2 cellular contexts compared by ENCODE assay signal in the genomic region with DNA sequence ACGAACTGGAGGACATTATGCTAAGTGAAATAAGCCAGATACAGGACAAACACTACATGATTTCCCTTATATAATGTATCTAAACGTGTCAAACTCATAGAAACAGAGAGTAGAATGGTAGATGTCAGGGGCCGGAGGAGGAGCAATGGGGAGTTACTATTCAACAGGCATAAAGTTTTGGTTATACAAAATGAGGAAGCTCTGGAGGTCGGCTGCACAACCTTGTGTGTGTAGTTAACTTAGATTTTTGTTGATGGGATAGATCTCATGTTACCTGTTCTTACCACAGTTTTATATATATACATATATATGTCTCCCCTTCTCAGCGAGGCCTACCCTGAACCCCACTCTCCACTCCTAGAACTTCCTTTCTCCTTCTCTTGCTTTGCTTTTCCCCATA.
TF ChIP-seq lines count a peak whose summit lies in the region.

No MANE protein-coding gene starts in this region.

TF ChIP-seq in IMR-90, 13 proteins besides CTCF, POLR2A, EP300 and RAD21:
- TF ChIP-seq RCOR1 (IDR thresholded peaks at IDR 0.05; ENCODE audit: insufficient replicate concordance, low read length) (no peak), FOS (IDR thresholded peaks at IDR 0.05; ENCODE audit: low read depth, low read length) (no peak), CEBPB (IDR thresholded peaks at IDR 0.05; ENCODE audit: low read depth, low read length) (no peak), MAFK (IDR thresholded peaks at IDR 0.05; ENCODE audit: low read depth, low read length) (no peak), CHD1 (IDR thresholded peaks at IDR 0.05; ENCODE audit: low read depth, low read length) (no peak), RFX5 (IDR thresholded peaks at IDR 0.05; ENCODE audit: low read depth, low read length) (no peak), SMC3 (IDR thresholded peaks at IDR 0.05; ENCODE audit: low read depth, low read length) (no peak), MXI1 (IDR thresholded peaks at IDR 0.05; ENCODE audit: borderline replicate concordance, low read depth, low read length) (no peak), BHLHE40 (IDR thresholded peaks at IDR 0.05; ENCODE audit: low read depth, low read length) (no peak), MAZ (IDR thresholded peaks at IDR 0.05; ENCODE audit: borderline replicate concordance, low read depth, low read length) (no peak), NFE2L2 (IDR thresholded peaks at IDR 0.05; ENCODE audit: low read depth, low read length) (no peak)
- TF ChIP-seq, protein P1, sequence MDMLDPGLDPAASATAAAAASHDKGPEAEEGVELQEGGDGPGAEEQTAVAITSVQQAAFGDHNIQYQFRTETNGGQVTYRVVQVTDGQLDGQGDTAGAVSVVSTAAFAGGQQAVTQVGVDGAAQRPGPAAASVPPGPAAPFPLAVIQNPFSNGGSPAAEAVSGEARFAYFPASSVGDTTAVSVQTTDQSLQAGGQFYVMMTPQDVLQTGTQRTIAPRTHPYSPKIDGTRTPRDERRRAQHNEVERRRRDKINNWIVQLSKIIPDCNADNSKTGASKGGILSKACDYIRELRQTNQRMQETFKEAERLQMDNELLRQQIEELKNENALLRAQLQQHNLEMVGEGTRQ (IDR thresholded peaks at IDR 0.05; ENCODE audit: low read depth, low read length) = no peak
- TF ChIP-seq, protein P2, sequence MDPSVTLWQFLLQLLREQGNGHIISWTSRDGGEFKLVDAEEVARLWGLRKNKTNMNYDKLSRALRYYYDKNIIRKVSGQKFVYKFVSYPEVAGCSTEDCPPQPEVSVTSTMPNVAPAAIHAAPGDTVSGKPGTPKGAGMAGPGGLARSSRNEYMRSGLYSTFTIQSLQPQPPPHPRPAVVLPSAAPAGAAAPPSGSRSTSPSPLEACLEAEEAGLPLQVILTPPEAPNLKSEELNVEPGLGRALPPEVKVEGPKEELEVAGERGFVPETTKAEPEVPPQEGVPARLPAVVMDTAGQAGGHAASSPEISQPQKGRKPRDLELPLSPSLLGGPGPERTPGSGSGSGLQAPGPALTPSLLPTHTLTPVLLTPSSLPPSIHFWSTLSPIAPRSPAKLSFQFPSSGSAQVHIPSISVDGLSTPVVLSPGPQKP (IDR thresholded peaks at IDR 0.05; ENCODE audit: borderline replicate concordance, low read depth, low read length) = no peak
TF ChIP-seq in IMR-90: peak in this region for 0.

TF ChIP-seq in HepG2, 621 proteins besides CTCF, POLR2A, EP300 and RAD21:
- TF ChIP-seq ZSCAN21 (CRISPR knock-in tag; IDR thresholded peaks at IDR 0.05; ENCODE audit: borderline replicate concordance) = no peak
- TF ChIP-seq ZNF225 (CRISPR knock-in tag; IDR thresholded peaks at IDR 0.05) = no peak
- no peak for TF ChIP-seq GPBP1L1 (CRISPR knock-in tag; IDR thresholded peaks at IDR 0.05)
- no peak for TF ChIP-seq ZNF136 (CRISPR knock-in tag; IDR thresholded peaks at IDR 0.05; ENCODE audit: low read depth)
- TF ChIP-seq RBFOX2 (IDR thresholded peaks at IDR 0.05; ENCODE audit: low read depth, low read length) = peak; percentile 61; the same call in 1 of the 2 replicates
- no peak for TF ChIP-seq ZNF383 (CRISPR knock-in tag; IDR thresholded peaks at IDR 0.05; ENCODE audit: borderline replicate concordance)
- TF ChIP-seq ZNF639 (CRISPR knock-in tag; conservative IDR thresholded peaks at IDR 0.05) = no peak
- no peak for TF ChIP-seq ZNF577 (CRISPR knock-in tag; IDR thresholded peaks at IDR 0.05; ENCODE audit: borderline replicate concordance, low read depth)
- no peak for TF ChIP-seq ONECUT2 (CRISPR knock-in tag; IDR thresholded peaks at IDR 0.05)
- no peak for TF ChIP-seq ZKSCAN5 (CRISPR knock-in tag; IDR thresholded peaks at IDR 0.05)
- no peak for TF ChIP-seq ZNF430 (CRISPR knock-in tag; IDR thresholded peaks at IDR 0.05)
- TF ChIP-seq TBX2 (CRISPR knock-in tag; IDR thresholded peaks at IDR 0.05; ENCODE audit: borderline replicate concordance) = no peak
- TF ChIP-seq IKZF4 (CRISPR knock-in tag; IDR thresholded peaks at IDR 0.05; ENCODE audit: borderline replicate concordance, low read depth, not compliant biosample characterization) = peak; percentile 32
